8 cellular contexts compared by ENCODE assay signal in genomic region chr1:7783178-7783711, GRCh38. TPM values are rescaled to one million over a fixed set of nuclear protein-coding genes. Genes with fewer than 3 reads are reported as not detected.
DNase-seq lines count a peak whose midpoint lies in the region; ATAC-seq and TF ChIP-seq lines count a peak whose summit lies in the region.

No MANE protein-coding gene starts in this region.

- no peak for ATAC-seq in thoracic aorta (ENCODE audit: insufficient number of reproducible peaks, low FRiP score, low read depth)
- ATAC-seq in GM18907 (IDR thresholded peaks at IDR 0.05; ENCODE audit: unreplicated experiment) = no peak

- TF ChIP-seq CTCF in WERI-Rb-1 (IDR thresholded peaks at IDR 0.05; ENCODE audit: low read depth, low read length) = no peak
- no peak for TF ChIP-seq CTCF in epithelial cell of proximal tubule (conservative IDR thresholded peaks at IDR 0.05; ENCODE audit: low read depth, low read length)
- TF ChIP-seq CTCF in thoracic aorta (IDR thresholded peaks at IDR 0.05) = no peak

- H3K36me3 ChIP-seq in WERI-Rb-1 (peaks cover 44% of the 10 kb centered on the region), thoracic aorta (peaks cover 11% of the 10 kb centered on the region)

- peak overlapping the region; percentile 67 for H3K4me3 ChIP-seq in WERI-Rb-1 (ENCODE audit: low read depth, low read length)
- H3K4me3 ChIP-seq in epithelial cell of proximal tubule (ENCODE audit: low read depth, low read length) = peak overlapping the region; percentile 64
- peak overlapping the region; percentile 72 for H3K4me3 ChIP-seq in thoracic aorta

- H3K27me3 ChIP-seq in WERI-Rb-1 (ENCODE audit: insufficient read depth, low read depth, severe bottlenecking) (no peaks in the 10 kb centered on the region), thoracic aorta (replicated peaks; ENCODE audit: insufficient read depth) (no peaks in the 10 kb centered on the region)

- H3K9me3 ChIP-seq in WERI-Rb-1 (ENCODE audit: severe bottlenecking) (no peaks in the 10 kb centered on the region), thoracic aorta (no peaks in the 10 kb centered on the region)

- DNase-seq in activated T-cell treated with anti-CD3 and anti-CD28 coated beads for 24 hours (ENCODE audit: low read depth) (peak; percentile 16), NCI-H1092 (lab: John Stamatoyannopoulos, UW) (peak; percentile 78), WERI-Rb-1 (peak; percentile 91), epithelial cell of proximal tubule (ENCODE audit: low read depth) (no peak), midbrain (lab: John Stamatoyannopoulos, UW) (peak; percentile 76), thoracic aorta (ENCODE audit: low spot score) (no peak)
- DNase-seq in activated T-cell treated with anti-CD3 and anti-CD28 coated beads, Interleukin-2, amount 50 U/mL, for 1 hour = no peak

- H3K27ac ChIP-seq in WERI-Rb-1 = peak overlapping the region; percentile 41
- peak overlapping the region; percentile 70 to 75 for H3K27ac ChIP-seq in thoracic aorta

- peaks cover 3 to 45% of the 10 kb centered on the region in 2 donors for H3K4me1 ChIP-seq in thoracic aorta (ENCODE audit: control insufficient read depth in 1 of 2, low read depth in 2 of 2)

RNA-seq across cellular contexts. Expression of gene PER3, which starts 0.8 kb away (rescaled TPM):
- 2.4 and 2.5 TPM in 2 replicates for total RNA-seq in epithelial cell of proximal tubule
- total RNA-seq in thoracic aorta = 10 to 100 TPM; 19.8 to 21.7 TPM

RNA-seq across cellular contexts. Expression of gene VAMP3, which starts 12.1 kb away (rescaled TPM):
- 89.4 and 101 TPM in 2 replicates for total RNA-seq in epithelial cell of proximal tubule
- total RNA-seq in thoracic aorta = 100 to 1,000 TPM in 1 of 2 donors, 10 to 100 TPM in 1; 87.3 to 102 TPM

Comparison
In these comparisons a context has a peak if more than half of its experiments do, and no peak if none do; other contexts are left out.
1. DNase-seq: peak in activated T-cell treated with anti-CD3 and anti-CD28 coated beads for 24 hours (single experiment), NCI-H1092 (single experiment), WERI-Rb-1 (single experiment) and midbrain (single experiment); none in activated T-cell treated with anti-CD3 and anti-CD28 coated beads, Interleukin-2, amount 50 U/mL, for 1 hour (single experiment), epithelial cell of proximal tubule (single experiment) and thoracic aorta (single experiment).
2. Peak in every context shown above with its lines, with median percentiles within 50 percentile points of each other: H3K4me3 ChIP-seq.